19 cellular contexts compared by ENCODE assay signal in genomic region chr6:111782161-111782809, GRCh38.
A peak's percentile ranks its signal among the peaks of the same experiment; 100 is the strongest.
DNase-seq lines count a peak whose midpoint lies in the region; ATAC-seq, FAIRE-seq and TF ChIP-seq lines count a peak whose summit lies in the region.
"Had no signal": no experiment of that assay in that cellular context is flagged by ENCODE, and none has a peak within 500 bp of the region (broad histone marks: within the 10 kb centered on the region; RNA-seq: fewer than 3 reads in every experiment).

No MANE protein-coding gene starts in this region.

- H3K27ac Mint-ChIP-seq in CD4-positive, alpha-beta T cell = peak overlapping the region; percentile 84
- H3K27ac Mint-ChIP-seq in naive thymus-derived CD8-positive, alpha-beta T cell = peak overlapping the region; percentile 22 to 88 (median 84)

- H3K36me3 Mint-ChIP-seq in CD4-positive, alpha-beta T cell (ENCODE audit: low read depth) = peaks cover 81% of the 10 kb centered on the region
- H3K36me3 Mint-ChIP-seq in naive thymus-derived CD8-positive, alpha-beta T cell = peaks cover 0 to 36% (median 4%) of the 10 kb centered on the region in 3 donors

- no peak for TF ChIP-seq RAD21 in K562 (CRISPR knock-in tag; conservative IDR thresholded peaks at IDR 0.05 in 1 of 2, IDR thresholded peaks at IDR 0.05 in 1 of 2)

- TF ChIP-seq CTCF in CD4-positive, alpha-beta T cell (IDR thresholded peaks at IDR 0.05) = no peak
- TF ChIP-seq CTCF in DND-41 (IDR thresholded peaks at IDR 0.05; ENCODE audit: borderline replicate concordance, extremely low read depth, low read length, poor library complexity, severe bottlenecking) = no peak
- no peak for TF ChIP-seq CTCF in K562 (IDR thresholded peaks at IDR 0.05 in 2 of 3, conservative IDR thresholded peaks at IDR 0.05 in 1 of 3; ENCODE audit: insufficient read depth in 2 of 3, low read depth in 1 of 3, low read length in 3 of 3)
- no peak for TF ChIP-seq CTCF in kidney (IDR thresholded peaks at IDR 0.05; ENCODE audit: borderline replicate concordance, extremely low read depth, insufficient read depth)

- H3K27me3 Mint-ChIP-seq in CD4-positive, alpha-beta T cell = no peaks in the 10 kb centered on the region
- no peaks in the 10 kb centered on the region for H3K27me3 Mint-ChIP-seq in naive thymus-derived CD8-positive, alpha-beta T cell

- H3K36me3 ChIP-seq in DND-41 (ENCODE audit: insufficient read depth, low read length) (peaks cover 23% of the 10 kb centered on the region; the same call in 1 of the 2 replicates), K562 (ENCODE audit: control insufficient read depth, insufficient read depth, low read length) (no peaks in the 10 kb centered on the region; the same call in 2 of the 3 replicates), kidney (ENCODE audit: control insufficient read depth in 1 of 2, insufficient read depth in 2 of 2, low read length in 2 of 2) (no peaks in the 10 kb centered on the region)
- H3K36me3 ChIP-seq: colonic mucosa, right lobe of liver, uterus had no signal

- intact Hi-C loops in CD4-positive, alpha-beta T cell (cut with DNase I, micrococcal nuclease) = no loop called here
- intact Hi-C loops in K562 (cut with micrococcal nuclease) = no loop called here
- intact Hi-C loops in kidney (cut with DNase I) = no loop called here

- DNase-seq in CD4-positive, alpha-beta T cell = no peak
- DNase-seq in DND-41 (no peak), K562 (ENCODE audit: extremely low read depth in 1 of 4, low spot score in 3 of 4) (peak in 2 of 4 experiments; percentile 24 to 46), kidney (no peak), NCI-H69 (lab: John Stamatoyannopoulos, UW) (no peak)
- no peak for DNase-seq in naive thymus-derived CD8-positive, alpha-beta T cell
- no peak for DNase-seq in stimulated activated CD4-positive, alpha-beta T cell treated with anti-CD3 and anti-CD28 coated beads, Interleukin-1b, Interleukin-23, amount 100 ng/mL, for 48 hours
- DNase-seq: activated gamma-delta T cell, AML-193, colonic mucosa, foreskin keratinocyte, HCEC 1CT, KG1, NCI-H1048, NCI-H2029, right lobe of liver, uterus had no signal

- BruUV-seq in K562 (replicated peaks; lab: Mats Ljungman, UMichigan) = no TSS peak

- FAIRE-seq in K562 (lab: Jason Lieb, UNC) (peak; percentile 15), kidney (lab: Jason Lieb, UNC) (no peak)
- FAIRE-seq: D721Med, G401.6 had no signal

- POLR2A ChIA-PET in CD4-positive, alpha-beta T cell (lab: Charles Lee) = interaction anchor here (0.9 to 1.7 kb wide), 8 partner anchors 13 to 191 kb away, joined by 3 to 4 read pairs (median 4); no protein-coding TSS in a partner anchor
- POLR2A ChIA-PET in K562 (lab: Yijun Ruan, JAX) = interaction anchor here (1.4 kb wide), 1 partner anchor 23 kb away, joined by 4 read pairs; no protein-coding TSS in a partner anchor
- POLR2A ChIA-PET in naive thymus-derived CD8-positive, alpha-beta T cell (lab: Charles Lee) = interaction anchor here (0.9 to 1.9 kb wide), 2 partner anchors 11 to 35 kb away, joined by 3 to 4 read pairs; no protein-coding TSS in a partner anchor

- H3K4me2 ChIP-seq in DND-41 (ENCODE audit: insufficient read depth, low read length) (no peak overlapping the region), K562 (ENCODE audit: insufficient read depth, low read length) (peak overlapping the region; percentile 25)

- no peaks in the 10 kb centered on the region for H3K27me3 ChIP-seq in CD4-positive, alpha-beta T cell (ENCODE audit: control insufficient read depth, insufficient read depth, low read length)
- H3K27me3 ChIP-seq in DND-41 (ENCODE audit: insufficient read depth, low read length, poor library complexity) (no peaks in the 10 kb centered on the region), K562 (ENCODE audit: control insufficient read depth in 2 of 2, insufficient read depth in 2 of 2, low read length in 2 of 2) (no peaks in the 10 kb centered on the region)
- H3K27me3 ChIP-seq: colonic mucosa, foreskin keratinocyte, right lobe of liver, uterus had no signal

- no peaks in the 10 kb centered on the region for H3K9me3 ChIP-seq in CD4-positive, alpha-beta T cell (ENCODE audit: control insufficient read depth, low read length)
- H3K9me3 ChIP-seq in DND-41 (ENCODE audit: insufficient read depth, low read length, severe bottlenecking) (no peaks in the 10 kb centered on the region), K562 (replicated peaks; ENCODE audit: control insufficient read depth, insufficient read depth, low read depth, low read length) (no peaks in the 10 kb centered on the region), kidney (ENCODE audit: control insufficient read depth in 1 of 2, low read length in 2 of 2) (no peaks in the 10 kb centered on the region)
- H3K9me3 ChIP-seq: colonic mucosa, right lobe of liver, uterus had no signal

- H3K4me3 ChIP-seq in DND-41 (ENCODE audit: low read depth in 1 of 2, low read length in 2 of 2) = no peak overlapping the region
- H3K4me3 ChIP-seq in K562 = no peak overlapping the region
- H3K4me3 ChIP-seq in kidney (ENCODE audit: low read length in 2 of 2) = no peak overlapping the region
- H3K4me3 ChIP-seq: colonic mucosa, right lobe of liver, uterus had no signal

- peaks cover 84% of the 10 kb centered on the region for H3K4me1 Mint-ChIP-seq in CD4-positive, alpha-beta T cell (ENCODE audit: low read depth)
- H3K4me1 Mint-ChIP-seq in naive thymus-derived CD8-positive, alpha-beta T cell = peaks cover 37 to 89% (median 88%) of the 10 kb centered on the region in 4 donors

- H2AFZ ChIP-seq in DND-41 (ENCODE audit: low read depth, low read length) (no peak overlapping the region), K562 (ENCODE audit: low read depth, low read length) (no peak overlapping the region)

- in situ Hi-C loops in K562 (cut with MboI) = no loop called here

- no peaks in the 10 kb centered on the region for H3K9me3 Mint-ChIP-seq in CD4-positive, alpha-beta T cell
- peaks cover 0 to under 1% (median 0%) of the 10 kb centered on the region in 9 donors for H3K9me3 Mint-ChIP-seq in naive thymus-derived CD8-positive, alpha-beta T cell

- no peaks in the 10 kb centered on the region for H3K4me1 ChIP-seq in DND-41 (ENCODE audit: insufficient read depth, low read length)
- H3K4me1 ChIP-seq in K562 (replicated peaks in 1 of 2; ENCODE audit: control insufficient read depth in 2 of 2, insufficient read depth in 2 of 2, low read length in 2 of 2) = peaks cover 0 to 13% of the 10 kb centered on the region in 2 experiments; a peak in 3 of 5 replicates
- H3K4me1 ChIP-seq in kidney (ENCODE audit: control insufficient read depth in 1 of 2, insufficient read depth in 1 of 2, low read depth in 1 of 2, low read length in 2 of 2) = peaks cover 0 to 2% of the 10 kb centered on the region in 2 donors
- H3K4me1 ChIP-seq: colonic mucosa, right lobe of liver, uterus had no signal

- 7% methylated on average over 5 of the region's 5 CpGs for WGBS in K562 (ENCODE audit: insufficient coverage, low coverage, missing lambda C conversion rate)

- no peak for TF ChIP-seq EP300 in K562 (IDR thresholded peaks at IDR 0.05; ENCODE audit: low read length)

- CTCF ChIA-PET in CD4-positive, alpha-beta T cell (lab: Charles Lee) = interaction anchor here (0.8 to 1.5 kb wide), 5 partner anchors 12 to 72 kb away, joined by 3 to 6 read pairs (median 3); no protein-coding TSS in a partner anchor
- CTCF ChIA-PET in K562 (lab: Yijun Ruan, JAX; ENCODE audit: low intra/inter-chr PET ratio) = no interaction called here

- H3K27ac ChIP-seq in CD4-positive, alpha-beta T cell (ENCODE audit: low read depth, low read length) = no peak overlapping the region
- no peak overlapping the region for H3K27ac ChIP-seq in DND-41 (ENCODE audit: low read length)
- H3K27ac ChIP-seq in K562 (ENCODE audit: extremely low read depth, low read depth, low read length) = no peak overlapping the region
- H3K27ac ChIP-seq in kidney (ENCODE audit: low read depth in 2 of 2, low read length in 2 of 2) = no peak overlapping the region
- H3K27ac ChIP-seq: colonic mucosa, foreskin keratinocyte, right lobe of liver had no signal

- H3K9ac ChIP-seq in DND-41 (ENCODE audit: low read depth, low read length) (no peak overlapping the region), K562 (ENCODE audit: insufficient read depth in 1 of 2, low read depth in 2 of 2, low read length in 2 of 2) (no peak overlapping the region), kidney (ENCODE audit: low read length in 2 of 2) (no peak overlapping the region)

- H3K79me2 ChIP-seq in DND-41 (ENCODE audit: insufficient read depth, low read length) (peaks cover 54% of the 10 kb centered on the region), K562 (ENCODE audit: control insufficient read depth, insufficient read depth, low read length) (no peaks in the 10 kb centered on the region)

- no peaks in the 10 kb centered on the region for H3K9me1 ChIP-seq in K562 (ENCODE audit: control insufficient read depth, insufficient read depth, low read length)

- ATAC-seq in CD4-positive, alpha-beta T cell (ENCODE audit: poor library complexity) = no peak
- ATAC-seq in DND-41 (ENCODE audit: insufficient read depth, low read depth) (peak; percentile 3; the same call in 1 of the 3 replicates), K562 (peak; percentile 57)
- ATAC-seq in naive thymus-derived CD8-positive, alpha-beta T cell = no peak

- TF ChIP-seq POLR2A in K562 (conservative IDR thresholded peaks at IDR 0.05) = no peak

- H3K4me3 Mint-ChIP-seq in CD4-positive, alpha-beta T cell = no peak overlapping the region
- peak overlapping the region in 2 of 10 donors; percentile 17 to 33 for H3K4me3 Mint-ChIP-seq in naive thymus-derived CD8-positive, alpha-beta T cell

- H4K20me1 ChIP-seq in DND-41 (ENCODE audit: insufficient read depth, low read length) = peaks cover 36% of the 10 kb centered on the region
- H4K20me1 ChIP-seq in K562 (replicated peaks; ENCODE audit: control insufficient read depth, insufficient read depth, low read length) = no peaks in the 10 kb centered on the region

TF ChIP-seq in K562, 482 proteins besides CTCF, POLR2A, EP300 and RAD21 (continues in another document):
- TF ChIP-seq MBD1 (CRISPR knock-in tag; IDR thresholded peaks at IDR 0.05) (no peak), SP2 (IDR thresholded peaks at IDR 0.05; ENCODE audit: extremely low read depth, low read depth, low read length, poor library complexity, severe bottlenecking) (no peak), TRIM24 (IDR thresholded peaks at IDR 0.05) (peak in 1 of 2 experiments; percentile 35; a peak in 1 of 4 replicates), ZNF174 (CRISPR knock-in tag; IDR thresholded peaks at IDR 0.05) (no peak), NR3C1 (CRISPR knock-in tag; IDR thresholded peaks at IDR 0.05) (no peak)

Comparison
In these comparisons a context has a peak if more than half of its experiments do, and no peak if none do; other contexts are left out.
1. ATAC-seq: peak in DND-41 (single experiment) and K562 (single experiment); none in CD4-positive, alpha-beta T cell (single experiment) and naive thymus-derived CD8-positive, alpha-beta T cell (0 of 2).